ENCODE assay signal across 2 cellular contexts in the genomic region with DNA sequence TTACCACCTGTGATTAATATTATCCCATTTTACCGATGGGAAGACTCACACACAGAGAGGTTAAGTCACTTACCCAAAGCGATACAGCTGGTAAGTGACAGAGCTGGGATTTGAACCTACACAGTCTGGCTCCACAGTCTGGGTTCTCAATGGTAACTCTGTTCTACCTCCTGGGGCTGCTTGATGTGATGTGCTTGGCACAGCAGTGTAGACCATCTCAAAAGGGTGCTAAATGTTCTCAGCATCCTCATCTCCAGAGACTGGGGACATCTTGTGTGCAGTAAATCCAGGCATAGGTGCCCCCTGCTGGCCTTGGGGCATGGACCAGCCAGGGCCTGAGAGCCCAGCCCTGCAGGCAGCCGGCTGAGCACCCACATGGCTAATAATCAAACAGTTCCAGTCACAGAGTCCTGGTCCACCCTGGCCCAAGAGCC.
TF ChIP-seq lines count a peak whose summit lies in the region.

No MANE protein-coding gene starts in this region.

TF ChIP-seq in HCT116, 20 proteins besides CTCF, POLR2A, EP300 and RAD21:
- TF ChIP-seq, protein P1, sequence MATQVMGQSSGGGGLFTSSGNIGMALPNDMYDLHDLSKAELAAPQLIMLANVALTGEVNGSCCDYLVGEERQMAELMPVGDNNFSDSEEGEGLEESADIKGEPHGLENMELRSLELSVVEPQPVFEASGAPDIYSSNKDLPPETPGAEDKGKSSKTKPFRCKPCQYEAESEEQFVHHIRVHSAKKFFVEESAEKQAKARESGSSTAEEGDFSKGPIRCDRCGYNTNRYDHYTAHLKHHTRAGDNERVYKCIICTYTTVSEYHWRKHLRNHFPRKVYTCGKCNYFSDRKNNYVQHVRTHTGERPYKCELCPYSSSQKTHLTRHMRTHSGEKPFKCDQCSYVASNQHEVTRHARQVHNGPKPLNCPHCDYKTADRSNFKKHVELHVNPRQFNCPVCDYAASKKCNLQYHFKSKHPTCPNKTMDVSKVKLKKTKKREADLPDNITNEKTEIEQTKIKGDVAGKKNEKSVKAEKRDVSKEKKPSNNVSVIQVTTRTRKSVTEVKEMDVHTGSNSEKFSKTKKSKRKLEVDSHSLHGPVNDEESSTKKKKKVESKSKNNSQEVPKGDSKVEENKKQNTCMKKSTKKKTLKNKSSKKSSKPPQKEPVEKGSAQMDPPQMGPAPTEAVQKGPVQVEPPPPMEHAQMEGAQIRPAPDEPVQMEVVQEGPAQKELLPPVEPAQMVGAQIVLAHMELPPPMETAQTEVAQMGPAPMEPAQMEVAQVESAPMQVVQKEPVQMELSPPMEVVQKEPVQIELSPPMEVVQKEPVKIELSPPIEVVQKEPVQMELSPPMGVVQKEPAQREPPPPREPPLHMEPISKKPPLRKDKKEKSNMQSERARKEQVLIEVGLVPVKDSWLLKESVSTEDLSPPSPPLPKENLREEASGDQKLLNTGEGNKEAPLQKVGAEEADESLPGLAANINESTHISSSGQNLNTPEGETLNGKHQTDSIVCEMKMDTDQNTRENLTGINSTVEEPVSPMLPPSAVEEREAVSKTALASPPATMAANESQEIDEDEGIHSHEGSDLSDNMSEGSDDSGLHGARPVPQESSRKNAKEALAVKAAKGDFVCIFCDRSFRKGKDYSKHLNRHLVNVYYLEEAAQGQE (IDR thresholded peaks at IDR 0.05; ENCODE audit: low read depth), result no peak
- TF ChIP-seq SP1 (IDR thresholded peaks at IDR 0.05; ENCODE audit: low read depth) (no peak), EZH2 (IDR thresholded peaks at IDR 0.05) (no peak)
TF ChIP-seq in HCT116: peak in this region for 0.

TF ChIP-seq in GM12878, 131 proteins besides CTCF, POLR2A, EP300 and RAD21:
- TF ChIP-seq RUNX3 (IDR thresholded peaks at IDR 0.05; ENCODE audit: low read length) (no peak), YY1 (IDR thresholded peaks at IDR 0.05; ENCODE audit: low read depth, low read length) (0 out of 2 replicates have a peak, but pooled peaks have one; percentile 50), SMC3 (IDR thresholded peaks at IDR 0.05; ENCODE audit: borderline replicate concordance, low read length) (peak; percentile 73)
- TF ChIP-seq, protein P2, sequence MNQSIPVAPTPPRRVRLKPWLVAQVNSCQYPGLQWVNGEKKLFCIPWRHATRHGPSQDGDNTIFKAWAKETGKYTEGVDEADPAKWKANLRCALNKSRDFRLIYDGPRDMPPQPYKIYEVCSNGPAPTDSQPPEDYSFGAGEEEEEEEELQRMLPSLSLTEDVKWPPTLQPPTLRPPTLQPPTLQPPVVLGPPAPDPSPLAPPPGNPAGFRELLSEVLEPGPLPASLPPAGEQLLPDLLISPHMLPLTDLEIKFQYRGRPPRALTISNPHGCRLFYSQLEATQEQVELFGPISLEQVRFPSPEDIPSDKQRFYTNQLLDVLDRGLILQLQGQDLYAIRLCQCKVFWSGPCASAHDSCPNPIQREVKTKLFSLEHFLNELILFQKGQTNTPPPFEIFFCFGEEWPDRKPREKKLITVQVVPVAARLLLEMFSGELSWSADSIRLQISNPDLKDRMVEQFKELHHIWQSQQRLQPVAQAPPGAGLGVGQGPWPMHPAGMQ (IDR thresholded peaks at IDR 0.05; ENCODE audit: borderline replicate concordance), result no peak
TF ChIP-seq in GM12878: peak in this region for 2.
